ENCODE assay signal across 7 cellular contexts in genomic region chr17:39927928-39928867, GRCh38. TPM values are rescaled to one million over a fixed set of nuclear protein-coding genes. Genes with fewer than 3 reads are reported as not detected.
DNase-seq lines count a peak whose midpoint lies in the region; ATAC-seq and TF ChIP-seq lines count a peak whose summit lies in the region.

No MANE protein-coding gene starts in this region.

- no peaks in the 10 kb centered on the region for H3K9me3 Mint-ChIP-seq in activated CD8-positive, alpha-beta memory T cell treated with anti-CD3 and anti-CD28 coated beads, Interleukin-2, amount 10 ng/mL, durations not matched to agents 7 days and 5 days (ENCODE audit: low read depth)

- peak overlapping the region; percentile 91 to 98 (median 96) for H3K27ac ChIP-seq in heart left ventricle
- H3K27ac ChIP-seq in psoas muscle = peak overlapping the region; percentile 90

- H3K4me1 Mint-ChIP-seq in activated CD8-positive, alpha-beta memory T cell treated with anti-CD3 and anti-CD28 coated beads, Interleukin-2, amount 10 ng/mL, durations not matched to agents 7 days and 5 days = peaks cover 52% of the 10 kb centered on the region

- TF ChIP-seq CTCF in heart left ventricle (IDR thresholded peaks at IDR 0.05) (no peak), psoas muscle (IDR thresholded peaks at IDR 0.05) (no peak)

- H3K27me3 Mint-ChIP-seq in activated CD8-positive, alpha-beta memory T cell treated with anti-CD3 and anti-CD28 coated beads, Interleukin-2, amount 10 ng/mL, durations not matched to agents 7 days and 5 days = no peaks in the 10 kb centered on the region

- H3K9me3 ChIP-seq in heart left ventricle (no peaks in the 10 kb centered on the region), psoas muscle (no peaks in the 10 kb centered on the region)

- CTCF ChIA-PET in activated CD8-positive, alpha-beta memory T cell treated with anti-CD3 and anti-CD28 coated beads, Interleukin-2, amount 10 ng/mL, durations not matched to agents 7 days and 5 days (lab: Charles Lee) = interaction anchor here (0.7 to 2.2 kb wide), 7 partner anchors 10 to 306 kb away, joined by 3 to 8 read pairs (median 3); partner anchors contain the start of gene PSMD3

- peak; percentile 50 for DNase-seq in activated CD8-positive, alpha-beta memory T cell treated with anti-CD3 and anti-CD28 coated beads, Interleukin-2, amount 10 ng/mL, durations not matched to agents 7 days and 5 days
- DNase-seq in heart left ventricle (peak; percentile 43 to 73 (median 54)), psoas muscle (peak; percentile 59 to 74), DMS79 treated with DMSO at 0.1 percent for 48 hours (lab: John Stamatoyannopoulos, UW) (no peak), H4 (ENCODE audit: low spot score) (no peak)

- peaks cover 19% of the 10 kb centered on the region for H3K36me3 Mint-ChIP-seq in activated CD8-positive, alpha-beta memory T cell treated with anti-CD3 and anti-CD28 coated beads, Interleukin-2, amount 10 ng/mL, durations not matched to agents 7 days and 5 days

- peaks cover 0 to 11% (median 8%) of the 10 kb centered on the region in 9 donors for H3K36me3 ChIP-seq in heart left ventricle
- H3K36me3 ChIP-seq in psoas muscle (ENCODE audit: insufficient read depth in 1 of 2, low read depth in 1 of 2) = peaks cover 0 to 10% of the 10 kb centered on the region in 2 donors

- H3K4me1 ChIP-seq in heart left ventricle (peaks cover 6 to 60% (median 49%) of the 10 kb centered on the region in 12 donors), psoas muscle (peaks cover 42% of the 10 kb centered on the region)

- H3K27me3 ChIP-seq in heart left ventricle = no peaks in the 10 kb centered on the region
- H3K27me3 ChIP-seq in psoas muscle (ENCODE audit: insufficient read depth in 3 of 3, low read length in 2 of 3) = no peaks in the 10 kb centered on the region

- peak overlapping the region; percentile 59 to 96 (median 78) for H3K4me3 ChIP-seq in heart left ventricle
- peak overlapping the region; percentile 84 for H3K4me3 ChIP-seq in psoas muscle

- H3K27ac Mint-ChIP-seq in activated CD8-positive, alpha-beta memory T cell treated with anti-CD3 and anti-CD28 coated beads, Interleukin-2, amount 10 ng/mL, durations not matched to agents 7 days and 5 days = peak overlapping the region; percentile 98

- H3K4me3 Mint-ChIP-seq in activated CD8-positive, alpha-beta memory T cell treated with anti-CD3 and anti-CD28 coated beads, Interleukin-2, amount 10 ng/mL, durations not matched to agents 7 days and 5 days = peak overlapping the region; percentile 88

- ATAC-seq in GM18907 (IDR thresholded peaks at IDR 0.05; ENCODE audit: unreplicated experiment) (peak; percentile 9), HG03103 (IDR thresholded peaks at IDR 0.05; ENCODE audit: low read depth, unreplicated experiment) (peak; percentile 7), heart left ventricle (peak; percentile 35 to 70 (median 50)), psoas muscle (peak; percentile 3 to 45 (median 38))
- ATAC-seq in activated CD8-positive, alpha-beta memory T cell treated with anti-CD3 and anti-CD28 coated beads, Interleukin-2, amount 10 ng/mL, durations not matched to agents 7 days and 5 days = peak; percentile 6

- WGBS in heart left ventricle, 4 donors = 15 to 22% (median 16%) methylated on average over 15 to 17 of the region's 17 CpGs
- 11 to 18% (median 14%) methylated on average over 17 of the region's 17 CpGs for whole genome bisulfite sequencing in psoas muscle, 3 donors

- TF ChIP-seq POLR2A in heart left ventricle (IDR thresholded peaks at IDR 0.05) = no peak

- intact Hi-C loops in heart left ventricle (cut with DNase I) (loop anchor here in 7 of 10 donors (1.0 to 10.0 kb wide), 6 partner anchors 25 to 63 kb away; partner anchors contain the start of genes PSMD3 (in 3 of the 7), IKZF3 (in 1 of the 7) and ZPBP2 (in 1 of the 7)), psoas muscle (cut with DNase I) (no loop called here)

RNA-seq across cellular contexts. Expression of gene LRRC3C, which starts 0.7 kb away (rescaled TPM):
- total RNA-seq in activated CD8-positive, alpha-beta memory T cell treated with anti-CD3 and anti-CD28 coated beads, Interleukin-2, amount 10 ng/mL, durations not matched to agents 7 days and 5 days = not detected
- total RNA-seq in heart left ventricle (not detected), psoas muscle (not detected)
- polyA plus RNA-seq in heart left ventricle (not detected), psoas muscle (under 1 TPM in 1 of 3 donors, not detected in 2; 0.04 TPM)
- not detected in 2 replicates for total RNA-seq in H4 (2014; rRNA removed; shearing (Covaris generic))

RNA-seq across cellular contexts. Expression of gene ORMDL3, which starts 0.8 kb away (rescaled TPM):
- total RNA-seq in activated CD8-positive, alpha-beta memory T cell treated with anti-CD3 and anti-CD28 coated beads, Interleukin-2, amount 10 ng/mL, durations not matched to agents 7 days and 5 days = 100 to 1,000 TPM; 111 to 131 TPM
- total RNA-seq in heart left ventricle (100 to 1,000 TPM in 1 of 9 donors, 10 to 100 TPM in 8; 40.0 to 111 (median 59.2) TPM), psoas muscle (10 to 100 TPM; 16.9 to 25.1 (median 22.0) TPM)
- polyA plus RNA-seq in heart left ventricle (10 to 100 TPM; 49.9 to 64.0 TPM), psoas muscle (10 to 100 TPM; 18.7 to 66.9 (median 23.6) TPM)
- total RNA-seq in H4 (2014; rRNA removed; shearing (Covaris generic)) = 21.8 and 24.0 TPM in 2 replicates

RNA-seq across cellular contexts. Expression of gene GSDMB, which starts 9.8 kb away (rescaled TPM):
- total RNA-seq in activated CD8-positive, alpha-beta memory T cell treated with anti-CD3 and anti-CD28 coated beads, Interleukin-2, amount 10 ng/mL, durations not matched to agents 7 days and 5 days = 10 to 100 TPM; 37.8 to 51.0 TPM
- total RNA-seq in heart left ventricle (1 to 10 TPM; 1.6 to 5.3 (median 2.8) TPM), psoas muscle (1 to 10 TPM in 1 of 4 donors, under 1 TPM in 3; 0.54 to 3.6 (median 0.93) TPM)
- polyA plus RNA-seq in heart left ventricle (1 to 10 TPM; 2.0 to 4.7 TPM), psoas muscle (1 to 10 TPM in 1 of 3 donors, under 1 TPM in 2; 0.77 to 1.1 (median 1.00) TPM)
- total RNA-seq in H4 (2014; rRNA removed; shearing (Covaris generic)) = 0.10 TPM in 1 of 2 replicates, not detected in the other

RNA-seq across cellular contexts. Expression of gene GSDMA, which starts 34.6 kb away (rescaled TPM):
- total RNA-seq in activated CD8-positive, alpha-beta memory T cell treated with anti-CD3 and anti-CD28 coated beads, Interleukin-2, amount 10 ng/mL, durations not matched to agents 7 days and 5 days = not detected
- total RNA-seq in heart left ventricle (1 to 10 TPM in 2 of 9 donors, under 1 TPM in 5, not detected in 2; 0.35 to 3.7 (median 0.52) TPM), psoas muscle (under 1 TPM in 2 of 4 donors, not detected in 2; 0.24 to 0.32 TPM)
- polyA plus RNA-seq in heart left ventricle (under 1 TPM in 1 of 2 donors, not detected in 1; 0.08 TPM), psoas muscle (under 1 TPM in 2 of 3 donors, not detected in 1; 0.03 to 0.06 TPM)
- not detected in 2 replicates for total RNA-seq in H4 (2014; rRNA removed; shearing (Covaris generic))

RNA-seq across cellular contexts. Expression of gene PSMD3, which starts 52.4 kb away (rescaled TPM):
- total RNA-seq in activated CD8-positive, alpha-beta memory T cell treated with anti-CD3 and anti-CD28 coated beads, Interleukin-2, amount 10 ng/mL, durations not matched to agents 7 days and 5 days = 100 to 1,000 TPM; 106 to 138 TPM
- 100 to 1,000 TPM in 2 of 9 donors, 10 to 100 TPM in 7; 68.9 to 117 (median 83.3) TPM for total RNA-seq in heart left ventricle
- polyA plus RNA-seq in heart left ventricle = 100 to 1,000 TPM in 1 of 2 donors, 10 to 100 TPM in 1; 72.6 to 142 TPM
- total RNA-seq in psoas muscle = 100 to 1,000 TPM; 137 to 253 (median 220) TPM
- polyA plus RNA-seq in psoas muscle = 100 to 1,000 TPM; 168 to 392 (median 234) TPM
- total RNA-seq in H4 (2014; rRNA removed; shearing (Covaris generic)) = 165 and 172 TPM in 2 replicates

Comparison
In these comparisons a context has a peak if more than half of its experiments do, and no peak if none do; other contexts are left out.
1. DNase-seq: peak in activated CD8-positive, alpha-beta memory T cell treated with anti-CD3 and anti-CD28 coated beads, Interleukin-2, amount 10 ng/mL, durations not matched to agents 7 days and 5 days (single experiment), heart left ventricle (5 of 5) and psoas muscle (2 of 2); none in DMS79 treated with DMSO at 0.1 percent for 48 hours (single experiment) and H4 (single experiment).
2. RNA of gene GSDMB, which starts 9.8 kb away (total RNA-seq): 37.8 to 51.0 TPM in activated CD8-positive, alpha-beta memory T cell treated with anti-CD3 and anti-CD28 coated beads, Interleukin-2, amount 10 ng/mL, durations not matched to agents 7 days and 5 days; 1.6 to 5.3 TPM in heart left ventricle, 0.54 to 3.6 TPM in psoas muscle and 0.10 TPM in H4; every median in the first group is over 4 times any median in the second.
3. intact Hi-C loops: an anchor here in heart left ventricle (1.0 to 10.0 kb wide); none called in psoas muscle.
4. Peak in every context shown above with its lines, with median percentiles within 50 percentile points of each other: ATAC-seq.